Comparison of ENCODE assay signal across 15 cellular contexts in the genomic region with DNA sequence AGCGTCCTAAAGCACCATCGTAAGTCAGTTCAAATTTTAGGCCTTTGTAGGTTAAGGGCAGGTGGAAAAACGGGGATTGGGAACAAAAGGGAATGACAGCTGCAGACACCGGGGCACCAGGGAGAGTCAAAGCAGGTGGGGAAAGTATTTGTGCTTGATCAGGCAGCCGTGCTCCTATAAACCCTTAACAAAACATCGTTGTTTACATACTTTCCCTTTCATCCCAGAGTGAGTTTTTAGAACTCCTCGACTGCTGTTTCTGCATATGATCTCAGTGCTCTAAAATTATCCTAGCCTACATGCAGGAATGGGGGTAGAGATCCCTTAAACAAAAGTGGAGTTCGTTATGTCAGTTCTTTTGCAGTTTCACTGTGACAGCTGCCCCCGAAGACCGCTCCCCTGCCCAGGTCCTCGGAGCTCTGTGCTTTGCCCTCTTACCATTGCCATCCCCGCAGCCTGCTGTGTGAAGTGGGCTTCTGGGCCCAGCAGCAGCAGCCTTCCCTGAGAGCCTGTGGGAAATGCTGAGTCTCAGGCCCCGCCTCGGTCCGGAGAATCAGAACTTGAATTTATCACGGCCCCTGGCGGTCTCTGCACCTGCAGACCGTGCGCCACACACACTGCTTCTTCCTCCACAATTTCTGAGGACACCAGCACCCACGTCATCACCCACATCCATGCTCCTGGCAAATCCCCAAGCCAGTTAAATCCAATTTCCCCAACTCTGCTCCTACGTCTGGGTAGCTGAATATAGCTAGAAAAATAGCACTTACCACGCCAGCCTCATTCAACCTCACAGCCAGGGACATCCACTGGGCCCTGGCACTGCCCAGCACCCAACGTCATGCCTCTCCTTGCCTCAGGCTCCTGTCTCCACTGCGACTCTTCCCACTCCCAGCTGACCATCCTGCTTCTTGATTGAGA.
DNase-seq lines count a peak whose midpoint lies in the region; ATAC-seq and TF ChIP-seq lines count a peak whose summit lies in the region.
"Had no signal": no experiment of that assay in that cellular context is flagged by ENCODE, and none has a peak within 500 bp of the region (broad histone marks: within the 10 kb centered on the region; RNA-seq: fewer than 3 reads in every experiment).

No MANE protein-coding gene starts in this region.

- H3K36me3 ChIP-seq in cardiac muscle cell, result no peaks in the 10 kb centered on the region
- H3K36me3 ChIP-seq in right atrium auricular region, result no peaks in the 10 kb centered on the region
- no peaks in the 10 kb centered on the region for H3K36me3 ChIP-seq in aorta (ENCODE audit: control insufficient read depth in 1 of 2, insufficient read depth in 2 of 2, low read length in 1 of 2)
- no peaks in the 10 kb centered on the region for H3K36me3 ChIP-seq in thyroid gland

- ATAC-seq in aorta (ENCODE audit: low FRiP score), result no peak
- no peak for ATAC-seq in GM21447 (IDR thresholded peaks at IDR 0.05; ENCODE audit: unreplicated experiment)
- ATAC-seq: A549, left colon, T-helper 17 cell had no signal

- no peak for TF ChIP-seq POLR2A in thyroid gland (IDR thresholded peaks at IDR 0.05)

- H3K4me3 ChIP-seq in cardiac muscle cell (no peak overlapping the region), right atrium auricular region (no peak overlapping the region), aorta (ENCODE audit: low read length in 2 of 2) (no peak overlapping the region), thyroid gland (replicated peaks in 1 of 3) (no peak overlapping the region)
- H3K4me3 ChIP-seq: A549 had no signal

- TF ChIP-seq CTCF in cardiac muscle cell (IDR thresholded peaks at IDR 0.05; ENCODE audit: low read depth, low read length) (no peak), right atrium auricular region (IDR thresholded peaks at IDR 0.05) (no peak), thyroid gland (IDR thresholded peaks at IDR 0.05) (no peak)

- H3K27ac ChIP-seq in cardiac muscle cell (peak overlapping the region; percentile 42), right atrium auricular region (peak overlapping the region in 1 of 2 donors; percentile 10), aorta (ENCODE audit: low read depth in 1 of 2, low read length in 2 of 2) (peak overlapping the region; percentile 29 to 67), thyroid gland (no peak overlapping the region)
- H3K27ac ChIP-seq: A549 had no signal

- H3K27me3 ChIP-seq in cardiac muscle cell, result no peaks in the 10 kb centered on the region
- no peaks in the 10 kb centered on the region for H3K27me3 ChIP-seq in right atrium auricular region
- no peaks in the 10 kb centered on the region for H3K27me3 ChIP-seq in aorta (ENCODE audit: control insufficient read depth in 1 of 2, insufficient read depth in 2 of 2, low read length in 1 of 2)
- H3K27me3 ChIP-seq in thyroid gland, result no peaks in the 10 kb centered on the region

- H3K9me3 ChIP-seq in cardiac muscle cell (ENCODE audit: low read depth), result no peaks in the 10 kb centered on the region
- no peaks in the 10 kb centered on the region for H3K9me3 ChIP-seq in right atrium auricular region
- no peaks in the 10 kb centered on the region for H3K9me3 ChIP-seq in aorta (ENCODE audit: control insufficient read depth, low read length)
- no peaks in the 10 kb centered on the region for H3K9me3 ChIP-seq in thyroid gland
- H3K9me3 ChIP-seq: A549, Caco-2 had no signal

- WGBS in aorta, 2 donors, result 33 to 37% methylated on average over 24 of the region's 24 CpGs
- WGBS in thyroid gland, 2 donors, result 59 to 64% methylated on average over 23 to 24 of the region's 24 CpGs

- H3K4me1 ChIP-seq in cardiac muscle cell (ENCODE audit: low read depth) (peaks cover 8% of the 10 kb centered on the region), right atrium auricular region (peaks cover 0 to 7% of the 10 kb centered on the region in 2 donors), aorta (ENCODE audit: control insufficient read depth in 1 of 2, insufficient read depth in 2 of 2, low read length in 2 of 2) (no peaks in the 10 kb centered on the region), thyroid gland (peaks cover 0 to 10% of the 10 kb centered on the region in 2 donors)
- H3K4me1 ChIP-seq: A549, Caco-2 had no signal

- no peak for DNase-seq in cardiac muscle cell (ENCODE audit: low read depth in 1 of 2, low spot score in 1 of 2)
- no peak for DNase-seq in cardiac septum (ENCODE audit: low spot score)
- DNase-seq in NCI-H510A treated with DMSO at 0.1 percent for 48 hours (lab: John Stamatoyannopoulos, UW), result peak; percentile 69
- peak; percentile 36 for DNase-seq in right atrium auricular region (ENCODE audit: low spot score)
- no peak for DNase-seq in aorta
- DNase-seq in thyroid gland, result no peak
- no peak for DNase-seq in NAMALWA (ENCODE audit: low spot score)
- DNase-seq: activated CD4-positive, alpha-beta T cell treated with anti-CD3 and anti-CD28 coated beads, Interleukin-2, amount 10 ng/mL, durations not matched to agents 24 days and 14 days; activated effector memory CD4-positive, alpha-beta T cell treated with Interleukin-2 at 50 U/mL for 16 hours; Caco-2; T-helper 17 cell; trophoblast cell had no signal

- intact Hi-C loops in cardiac septum (cut with DNase I) (no loop called here), aorta (cut with DNase I) (no loop called here), thyroid gland (cut with DNase I) (no loop called here)

Comparison
In these comparisons a context has a peak if more than half of its experiments do, and no peak if none do; other contexts are left out.
1. DNase-seq: peak in NCI-H510A treated with DMSO at 0.1 percent for 48 hours (single experiment) and right atrium auricular region (single experiment); none in cardiac muscle cell (0 of 2), cardiac septum (single experiment), aorta (0 of 2), thyroid gland (0 of 2) and NAMALWA (single experiment).
2. H3K27ac ChIP-seq: peak in cardiac muscle cell (single experiment) and aorta (2 of 2); none in thyroid gland (0 of 3).